In the genomic region with DNA sequence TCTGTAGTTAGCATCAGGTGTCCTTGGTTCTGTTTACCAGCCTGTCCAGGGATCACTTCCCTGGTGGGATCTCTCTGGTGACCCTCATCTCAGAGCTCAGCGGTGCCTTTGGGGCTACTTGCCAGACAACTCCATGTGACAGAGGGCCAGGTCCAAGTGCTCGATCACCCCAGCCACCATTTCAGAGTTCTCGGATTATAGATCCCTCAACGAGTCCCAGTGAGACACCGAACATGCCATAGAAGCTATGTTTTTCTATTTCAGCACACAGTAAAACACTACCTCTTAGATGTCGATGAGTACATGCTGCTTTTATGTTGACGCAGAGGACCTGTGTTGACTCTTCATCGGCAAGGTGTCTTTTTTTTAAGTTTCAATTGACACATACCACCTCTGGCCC, we compare ENCODE assay signal across 14 cellular contexts.
DNase-seq lines count a peak whose midpoint lies in the region; ATAC-seq and TF ChIP-seq lines count a peak whose summit lies in the region.
"Had no signal": no experiment of that assay in that cellular context is flagged by ENCODE, and none has a peak within 500 bp of the region (broad histone marks: within the 10 kb centered on the region; RNA-seq: fewer than 3 reads in every experiment).

No MANE protein-coding gene starts in this region.

- H3K9me3 ChIP-seq in left ventricle myocardium inferior (replicated peaks) (peaks cover 8% of the 10 kb centered on the region), upper lobe of left lung (no peaks in the 10 kb centered on the region)
- H3K9me3 ChIP-seq: colonic mucosa had no signal

- H3K27ac ChIP-seq in left ventricle myocardium inferior (replicated peaks) (peak overlapping the region; percentile 85), coronary artery (peak overlapping the region; percentile 75 to 87), upper lobe of left lung (peak overlapping the region; percentile 59 to 83 (median 68))
- H3K27ac ChIP-seq: colonic mucosa had no signal

- no peak overlapping the region for H3K4me3 ChIP-seq in left ventricle myocardium inferior
- H3K4me3 ChIP-seq in coronary artery, result no peak overlapping the region
- H3K4me3 ChIP-seq in upper lobe of left lung, result no peak overlapping the region
- H3K4me3 ChIP-seq: colonic mucosa had no signal

- H3K36me3 Mint-ChIP-seq in nephron (ENCODE audit: low read depth), result peaks cover 43% of the 10 kb centered on the region

- no peak for TF ChIP-seq EP300 in upper lobe of left lung (IDR thresholded peaks at IDR 0.05)

- peaks cover 60% of the 10 kb centered on the region for H3K4me1 Mint-ChIP-seq in nephron
- H3K4me1 Mint-ChIP-seq: stimulated activated effector memory CD8-positive, alpha-beta T cell treated with anti-CD3 and anti-CD28 coated beads, Interleukin-12 subunit alpha, Interleukin-12 subunit beta, amount 100 ng/mL, for 72 hours had no signal

- peak overlapping the region; percentile 92 to 96 (median 93) for H3K27ac Mint-ChIP-seq in nephron
- H3K27ac Mint-ChIP-seq: activated B cell treated with CpG ODN at 0.5 μM for 24 hours; stimulated activated effector memory CD8-positive, alpha-beta T cell treated with anti-CD3 and anti-CD28 coated beads, Interleukin-12 subunit alpha, Interleukin-12 subunit beta, amount 100 ng/mL, for 72 hours had no signal

- TF ChIP-seq POLR2A in upper lobe of left lung (IDR thresholded peaks at IDR 0.05), result no peak

- no peak overlapping the region for H3K4me3 Mint-ChIP-seq in nephron
- H3K4me3 Mint-ChIP-seq: activated B cell treated with CpG ODN at 0.5 μM for 24 hours; stimulated activated effector memory CD8-positive, alpha-beta T cell treated with anti-CD3 and anti-CD28 coated beads, Interleukin-12 subunit alpha, Interleukin-12 subunit beta, amount 100 ng/mL, for 72 hours had no signal

- no peak for TF ChIP-seq CTCF in left ventricle myocardium inferior (IDR thresholded peaks at IDR 0.05; ENCODE audit: borderline replicate concordance)
- no peak for TF ChIP-seq CTCF in coronary artery (IDR thresholded peaks at IDR 0.05)
- no peak for TF ChIP-seq CTCF in nephron (IDR thresholded peaks at IDR 0.05; ENCODE audit: unreplicated experiment in 3 of 3)
- no peak for TF ChIP-seq CTCF in upper lobe of left lung (IDR thresholded peaks at IDR 0.05)

- intact Hi-C loops in left ventricle myocardium inferior (cut with micrococcal nuclease) (no loop called here), left ventricle myocardium superior (cut with micrococcal nuclease) (no loop called here)

- no peak for ATAC-seq in left ventricle myocardium superior
- no peak for ATAC-seq in upper lobe of left lung (ENCODE audit: low FRiP score in 2 of 2)
- no peak for ATAC-seq in GM19035 (IDR thresholded peaks at IDR 0.05; ENCODE audit: unreplicated experiment)
- ATAC-seq: stimulated activated effector memory CD8-positive, alpha-beta T cell treated with anti-CD3 and anti-CD28 coated beads, Interleukin-12 subunit alpha, Interleukin-12 subunit beta, amount 100 ng/mL, for 72 hours had no signal

- H3K4me1 ChIP-seq in left ventricle myocardium inferior, result peaks cover 32% of the 10 kb centered on the region
- peaks cover 0 to 12% (median 8%) of the 10 kb centered on the region in 4 donors for H3K4me1 ChIP-seq in upper lobe of left lung
- H3K4me1 ChIP-seq: colonic mucosa had no signal

- H3K27me3 Mint-ChIP-seq in nephron (ENCODE audit: low read depth), result no peaks in the 10 kb centered on the region
- H3K27me3 Mint-ChIP-seq: activated B cell treated with CpG ODN at 0.5 μM for 24 hours had no signal

- no peaks in the 10 kb centered on the region for H3K36me3 ChIP-seq in left ventricle myocardium inferior
- H3K36me3 ChIP-seq in upper lobe of left lung, result no peaks in the 10 kb centered on the region
- H3K36me3 ChIP-seq: colonic mucosa had no signal

- H3K27me3 ChIP-seq in left ventricle myocardium inferior (ENCODE audit: low read depth) (no peaks in the 10 kb centered on the region), upper lobe of left lung (no peaks in the 10 kb centered on the region)
- H3K27me3 ChIP-seq: colonic mucosa had no signal

- peaks cover 13% of the 10 kb centered on the region for H3K9me3 Mint-ChIP-seq in nephron
- H3K9me3 Mint-ChIP-seq: stimulated activated effector memory CD8-positive, alpha-beta T cell treated with anti-CD3 and anti-CD28 coated beads, Interleukin-12 subunit alpha, Interleukin-12 subunit beta, amount 100 ng/mL, for 72 hours had no signal

- DNase-seq in left ventricle myocardium inferior, result no peak
- no peak for DNase-seq in left ventricle myocardium superior
- DNase-seq in coronary artery (ENCODE audit: low spot score), result no peak
- DNase-seq in upper lobe of left lung, result no peak
- DNase-seq in DMS153 treated with DMSO at 0.1 percent for 48 hours (lab: John Stamatoyannopoulos, UW; ENCODE audit: unreplicated experiment), result no peak
- DNase-seq in cortex of kidney (lab: John Stamatoyannopoulos, UW), result no peak
- DNase-seq: activated B cell treated with CpG ODN at 0.5 μM for 24 hours, activated gamma-delta T cell, anterior cingulate cortex, occipital lobe had no signal

- 95 to 97% methylated on average over 8 of the region's 8 CpGs for WGBS in upper lobe of left lung, 2 donors
